In the genomic region with DNA sequence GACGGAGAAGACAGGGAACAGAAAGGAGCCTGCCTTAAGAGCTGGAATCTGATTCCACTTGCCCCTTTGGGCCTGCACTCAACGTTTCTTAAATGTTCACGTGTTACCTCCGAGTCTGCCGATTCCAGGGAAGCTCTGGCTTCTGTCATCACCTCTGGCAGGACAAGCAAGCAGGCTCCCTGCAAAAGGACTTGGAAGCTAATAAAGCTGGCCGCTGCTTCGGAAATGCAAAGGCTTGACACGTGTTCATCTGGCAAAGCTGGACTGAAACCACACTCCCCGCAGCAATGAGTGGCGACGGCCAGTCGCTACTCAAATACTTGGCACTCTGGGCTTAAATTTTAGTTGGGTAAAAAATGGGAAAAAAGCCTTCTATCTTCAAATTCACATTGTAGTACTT, we compare ENCODE assay signal across 14 cellular contexts.
DNase-seq lines count a peak whose midpoint lies in the region; ATAC-seq and TF ChIP-seq lines count a peak whose summit lies in the region.
"Had no signal": no experiment of that assay in that cellular context is flagged by ENCODE, and none has a peak within 500 bp of the region (broad histone marks: within the 10 kb centered on the region; RNA-seq: fewer than 3 reads in every experiment).

No MANE protein-coding gene starts in this region.

- H3K4me3 ChIP-seq in WERI-Rb-1 (ENCODE audit: low read depth, low read length), result no peak overlapping the region
- H3K4me3 ChIP-seq in heart right ventricle, result no peak overlapping the region
- H3K4me3 ChIP-seq: GM12878, lower lobe of right lung had no signal

- H3K27ac ChIP-seq in WERI-Rb-1, result peak overlapping the region; percentile 55
- H3K27ac ChIP-seq in heart right ventricle, result peak overlapping the region in 7 of 10 donors; percentile 15 to 67 (median 52)
- H3K27ac ChIP-seq: lower lobe of right lung had no signal

- peaks cover 24 to 64% (median 54%) of the 10 kb centered on the region in 9 donors for H3K4me1 ChIP-seq in heart right ventricle

- intact Hi-C loops in heart right ventricle (cut with DNase I) (loop anchor here in 4 of 10 donors (5.0 to 10.0 kb wide), 3 partner anchors 40 to 58 kb away; no protein-coding TSS in a partner anchor), sciatic nerve (cut with DNase I) (no loop called here)

- no peaks in the 10 kb centered on the region for H3K27me3 ChIP-seq in WERI-Rb-1 (ENCODE audit: insufficient read depth, low read depth, severe bottlenecking)
- no peaks in the 10 kb centered on the region for H3K27me3 ChIP-seq in heart right ventricle

- ATAC-seq in heart right ventricle, result peak; percentile 20 to 85 (median 74)
- ATAC-seq in sciatic nerve, result peak; percentile 58
- ATAC-seq in HG03565 (IDR thresholded peaks at IDR 0.05; ENCODE audit: unreplicated experiment), result no peak
- ATAC-seq: lower lobe of right lung had no signal

- peaks cover 6% of the 10 kb centered on the region for H3K9me3 ChIP-seq in WERI-Rb-1 (ENCODE audit: severe bottlenecking)
- H3K9me3 ChIP-seq in heart right ventricle, result peaks cover 0 to 14% (median 0%) of the 10 kb centered on the region in 11 donors
- H3K9me3 ChIP-seq: lower lobe of right lung had no signal

- DNase-seq in ELF-1 (ENCODE audit: low read depth, low spot score) (peak; percentile 52), WERI-Rb-1 (peak; percentile 52), heart right ventricle (peak; percentile 50 to 69), sciatic nerve (ENCODE audit: low spot score) (no peak), T1000 (lab: John Stamatoyannopoulos, UW) (no peak), activated T-cell treated with anti-CD3 and anti-CD28 coated beads for 4 hours (no peak)
- no peak for DNase-seq in stimulated activated CD4-positive, alpha-beta T cell treated with anti-CD3 and anti-CD28 coated beads, Interleukin-1b, Interleukin-23, amount 100 ng/mL, for 48 hours
- DNase-seq: activated CD4-positive, CD25-positive, alpha-beta regulatory T cell; activated naive CD4-positive, alpha-beta T cell treated with anti-CD3 and anti-CD28 coated beads for 36 hours; AML-193; DMS79; lower lobe of right lung had no signal

- TF ChIP-seq CTCF in WERI-Rb-1 (IDR thresholded peaks at IDR 0.05; ENCODE audit: low read depth, low read length) (no peak), heart right ventricle (IDR thresholded peaks at IDR 0.05) (no peak)

- no peaks in the 10 kb centered on the region for H3K36me3 ChIP-seq in WERI-Rb-1
- H3K36me3 ChIP-seq in heart right ventricle, result peaks cover 0 to 5% (median 0%) of the 10 kb centered on the region in 9 donors
- H3K36me3 ChIP-seq: lower lobe of right lung had no signal

- WGBS in heart right ventricle, 2 donors, result 18 to 31% methylated on average over 12 of the region's 12 CpGs

Comparison
In these comparisons a context has a peak if more than half of its experiments do, and no peak if none do; other contexts are left out.
1. DNase-seq: peak in ELF-1 (single experiment), WERI-Rb-1 (single experiment) and heart right ventricle (2 of 2); none in sciatic nerve (single experiment), stimulated activated CD4-positive, alpha-beta T cell treated with anti-CD3 and anti-CD28 coated beads, Interleukin-1b, Interleukin-23, amount 100 ng/mL, for 48 hours (single experiment), T1000 (single experiment) and activated T-cell treated with anti-CD3 and anti-CD28 coated beads for 4 hours (single experiment).